In genomic region chr3:14152233-14152962, GRCh38 we compare ENCODE assay signal across 10 cellular contexts. TPM values are rescaled to one million over a fixed set of nuclear protein-coding genes. Genes with fewer than 3 reads are reported as not detected.
DNase-seq lines count a peak whose midpoint lies in the region; ATAC-seq and TF ChIP-seq lines count a peak whose summit lies in the region.
"Had no signal": no experiment of that assay in that cellular context is flagged by ENCODE, and none has a peak within 500 bp of the region (broad histone marks: within the 10 kb centered on the region; RNA-seq: fewer than 3 reads in every experiment).

No MANE protein-coding gene starts in this region.

- intact Hi-C loops in CD4-positive, alpha-beta T cell (cut with DNase I, micrococcal nuclease), result no loop called here

- H3K4me3 Mint-ChIP-seq in CD4-positive, alpha-beta T cell, result no peak overlapping the region
- H3K4me3 Mint-ChIP-seq in GM23338, result no peak overlapping the region

- no peak for TF ChIP-seq CTCF in CD4-positive, alpha-beta T cell (IDR thresholded peaks at IDR 0.05)
- TF ChIP-seq CTCF in GM23338 (conservative IDR thresholded peaks at IDR 0.05; ENCODE audit: low read depth in 2 of 2), result peak; percentile 44 to 45; a peak in 3 of 4 replicates
- peak; percentile 72 for TF ChIP-seq CTCF in WERI-Rb-1 (IDR thresholded peaks at IDR 0.05; ENCODE audit: low read depth, low read length)

- H3K27ac ChIP-seq in CD4-positive, alpha-beta T cell (ENCODE audit: low read depth, low read length), result no peak overlapping the region
- H3K27ac ChIP-seq in GM23338 (ENCODE audit: low read depth), result no peak overlapping the region
- H3K27ac ChIP-seq in WERI-Rb-1, result no peak overlapping the region
- H3K27ac ChIP-seq: dorsolateral prefrontal cortex had no signal

- H3K36me3 ChIP-seq in GM23338 (ENCODE audit: insufficient read depth) (peaks cover 3% of the 10 kb centered on the region), WERI-Rb-1 (peaks cover 44% of the 10 kb centered on the region)

- peaks cover 8% of the 10 kb centered on the region for H4K20me1 ChIP-seq in GM23338 (replicated peaks; ENCODE audit: insufficient read depth)

- no peaks in the 10 kb centered on the region for H3K27me3 ChIP-seq in CD4-positive, alpha-beta T cell (ENCODE audit: control insufficient read depth, insufficient read depth, low read length)
- H3K27me3 ChIP-seq in GM23338 (ENCODE audit: insufficient read depth) (no peaks in the 10 kb centered on the region), WERI-Rb-1 (ENCODE audit: insufficient read depth, low read depth, severe bottlenecking) (no peaks in the 10 kb centered on the region)
- H3K27me3 ChIP-seq: dorsolateral prefrontal cortex had no signal

- no peaks in the 10 kb centered on the region for H3K27me3 Mint-ChIP-seq in CD4-positive, alpha-beta T cell
- peaks cover 9% of the 10 kb centered on the region for H3K27me3 Mint-ChIP-seq in GM23338 (ENCODE audit: insufficient read depth, low read depth, poor library complexity)

- H3K4me1 Mint-ChIP-seq in CD4-positive, alpha-beta T cell (ENCODE audit: low read depth), result peaks cover 11% of the 10 kb centered on the region
- H3K4me1 Mint-ChIP-seq in GM23338, result peaks cover 14% of the 10 kb centered on the region

- ATAC-seq in CD4-positive, alpha-beta T cell (ENCODE audit: poor library complexity), result peak; percentile 56
- ATAC-seq in GM23338 (no peak), left lobe of liver (peak; percentile 19), GM21528 (IDR thresholded peaks at IDR 0.05; ENCODE audit: low FRiP score, unreplicated experiment) (no peak), HG02759 (IDR thresholded peaks at IDR 0.05; ENCODE audit: unreplicated experiment) (no peak)

- no peak overlapping the region for H3K4me2 ChIP-seq in GM23338

- H3K9me3 ChIP-seq in CD4-positive, alpha-beta T cell (ENCODE audit: control insufficient read depth, low read length), result no peaks in the 10 kb centered on the region
- no peaks in the 10 kb centered on the region for H3K9me3 ChIP-seq in WERI-Rb-1 (ENCODE audit: severe bottlenecking)

- peaks cover 8% of the 10 kb centered on the region for H3K4me1 ChIP-seq in GM23338 (ENCODE audit: insufficient read depth)

- H3K4me3 ChIP-seq in GM23338 (no peak overlapping the region), WERI-Rb-1 (ENCODE audit: low read depth, low read length) (no peak overlapping the region)
- H3K4me3 ChIP-seq: dorsolateral prefrontal cortex had no signal

- H2AFZ ChIP-seq in GM23338, result no peak overlapping the region

- no peaks in the 10 kb centered on the region for H3F3A ChIP-seq in GM23338 (replicated peaks; ENCODE audit: low read depth)

- CTCF ChIA-PET in CD4-positive, alpha-beta T cell (lab: Charles Lee), result interaction anchor here (0.6 to 1.5 kb wide), 4 partner anchors 8 to 256 kb away, joined by 3 read pairs; no protein-coding TSS in a partner anchor

- H3K79me2 ChIP-seq in GM23338 (replicated peaks; ENCODE audit: insufficient read depth), result no peaks in the 10 kb centered on the region

- peaks cover 88% of the 10 kb centered on the region for H3K36me3 Mint-ChIP-seq in CD4-positive, alpha-beta T cell (ENCODE audit: low read depth)
- peaks cover 46% of the 10 kb centered on the region for H3K36me3 Mint-ChIP-seq in GM23338 (ENCODE audit: low read depth)

- POLR2A ChIA-PET in CD4-positive, alpha-beta T cell (lab: Charles Lee), result interaction anchor here (1.0 to 1.9 kb wide), 3 partner anchors 9 to 26 kb away, joined by 3 to 7 read pairs (median 4); partner anchors contain the start of genes LSM3 and XPC

- H3K27ac Mint-ChIP-seq in CD4-positive, alpha-beta T cell, result peak overlapping the region; percentile 71
- no peak overlapping the region for H3K27ac Mint-ChIP-seq in GM23338

- no peaks in the 10 kb centered on the region for H3K9me2 ChIP-seq in GM23338 (ENCODE audit: insufficient read depth)

- no peak for DNase-seq in CD4-positive, alpha-beta T cell
- DNase-seq in GM23338 (ENCODE audit: low spot score) (peak; percentile 44), WERI-Rb-1 (peak; percentile 59), left lobe of liver (ENCODE audit: low spot score) (no peak), hepatic stellate cell (ENCODE audit: low spot score) (no peak), NCI-H69 (lab: John Stamatoyannopoulos, UW) (no peak)
- DNase-seq: dorsolateral prefrontal cortex; stimulated activated naive CD4-positive, alpha-beta T cell had no signal

- no peaks in the 10 kb centered on the region for H3K9me3 Mint-ChIP-seq in CD4-positive, alpha-beta T cell
- no peaks in the 10 kb centered on the region for H3K9me3 Mint-ChIP-seq in GM23338

TF ChIP-seq in GM23338, 12 proteins besides CTCF, POLR2A, EP300 and RAD21 (continues in another document):
- TF ChIP-seq NANOG (IDR thresholded peaks at IDR 0.05; ENCODE audit: borderline replicate concordance) (no peak), CREB1 (CRISPR knock-in tag; IDR thresholded peaks at IDR 0.05; ENCODE audit: low read depth) (no peak), STAT1 (IDR thresholded peaks at IDR 0.05; ENCODE audit: unreplicated experiment) (no peak), REST (IDR thresholded peaks at IDR 0.05; ENCODE audit: unreplicated experiment) (no peak), EZH2phosphoT487 (IDR thresholded peaks at IDR 0.05; ENCODE audit: unreplicated experiment) (no peak)

RNA-seq across cellular contexts. Expression of gene XPC, which starts 26.0 kb away (rescaled TPM):
- total RNA-seq in CD4-positive, alpha-beta T cell, result 10 to 100 TPM; 59.2 to 65.1 TPM
- total RNA-seq in GM23338 (2014; rRNA removed; shearing (Covaris generic)), result 31.7 and 34.9 TPM in 2 replicates
- 41.5 and 42.8 TPM in 2 replicates for polyA plus RNA-seq in GM23338 (2016; fragmentation: Nextera tagmentation; extraction: Ambion mirVana)
- total RNA-seq in left lobe of liver, result 18.8 TPM

RNA-seq across cellular contexts. Expression of gene LSM3, which starts 26.2 kb away (rescaled TPM):
- total RNA-seq in CD4-positive, alpha-beta T cell, result 1 to 10 TPM; 6.5 to 6.9 TPM
- total RNA-seq in GM23338 (2014; rRNA removed; shearing (Covaris generic)), result 20.1 TPM in 2 replicates
- polyA plus RNA-seq in GM23338 (2016; fragmentation: Nextera tagmentation; extraction: Ambion mirVana), result 64.1 and 71.5 TPM in 2 replicates
- total RNA-seq in left lobe of liver, result 5.0 TPM

RNA-seq across cellular contexts. Expression of gene TMEM43, which starts 27.5 kb away (rescaled TPM):
- 10 to 100 TPM; 24.8 to 27.6 TPM for total RNA-seq in CD4-positive, alpha-beta T cell
- 27.6 and 34.7 TPM in 2 replicates for total RNA-seq in GM23338 (2014; rRNA removed; shearing (Covaris generic))
- polyA plus RNA-seq in GM23338 (2016; fragmentation: Nextera tagmentation; extraction: Ambion mirVana), result 14.8 and 15.9 TPM in 2 replicates
- total RNA-seq in left lobe of liver, result 9.3 TPM

RNA-seq across cellular contexts. Expression of gene CHCHD4, which starts 27.7 kb away (rescaled TPM):
- total RNA-seq in CD4-positive, alpha-beta T cell, result 1 to 10 TPM in 1 of 2 experiments, under 1 TPM in 1; 0.50 to 1.1 TPM
- total RNA-seq in GM23338 (2014; rRNA removed; shearing (Covaris generic)), result 25.8 and 31.1 TPM in 2 replicates
- polyA plus RNA-seq in GM23338 (2016; fragmentation: Nextera tagmentation; extraction: Ambion mirVana), result 39.2 and 41.3 TPM in 2 replicates
- 7.1 TPM for total RNA-seq in left lobe of liver

Comparison
In these comparisons a context has a peak if more than half of its experiments do, and no peak if none do; other contexts are left out.
1. ATAC-seq: peak in CD4-positive, alpha-beta T cell (single experiment) and left lobe of liver (single experiment); none in GM23338 (single experiment), GM21528 (single experiment) and HG02759 (single experiment).
2. DNase-seq: peak in GM23338 (single experiment) and WERI-Rb-1 (single experiment); none in CD4-positive, alpha-beta T cell (0 of 10), left lobe of liver (single experiment), hepatic stellate cell (single experiment) and NCI-H69 (single experiment).